8 cellular contexts compared by ENCODE assay signal in the genomic region with DNA sequence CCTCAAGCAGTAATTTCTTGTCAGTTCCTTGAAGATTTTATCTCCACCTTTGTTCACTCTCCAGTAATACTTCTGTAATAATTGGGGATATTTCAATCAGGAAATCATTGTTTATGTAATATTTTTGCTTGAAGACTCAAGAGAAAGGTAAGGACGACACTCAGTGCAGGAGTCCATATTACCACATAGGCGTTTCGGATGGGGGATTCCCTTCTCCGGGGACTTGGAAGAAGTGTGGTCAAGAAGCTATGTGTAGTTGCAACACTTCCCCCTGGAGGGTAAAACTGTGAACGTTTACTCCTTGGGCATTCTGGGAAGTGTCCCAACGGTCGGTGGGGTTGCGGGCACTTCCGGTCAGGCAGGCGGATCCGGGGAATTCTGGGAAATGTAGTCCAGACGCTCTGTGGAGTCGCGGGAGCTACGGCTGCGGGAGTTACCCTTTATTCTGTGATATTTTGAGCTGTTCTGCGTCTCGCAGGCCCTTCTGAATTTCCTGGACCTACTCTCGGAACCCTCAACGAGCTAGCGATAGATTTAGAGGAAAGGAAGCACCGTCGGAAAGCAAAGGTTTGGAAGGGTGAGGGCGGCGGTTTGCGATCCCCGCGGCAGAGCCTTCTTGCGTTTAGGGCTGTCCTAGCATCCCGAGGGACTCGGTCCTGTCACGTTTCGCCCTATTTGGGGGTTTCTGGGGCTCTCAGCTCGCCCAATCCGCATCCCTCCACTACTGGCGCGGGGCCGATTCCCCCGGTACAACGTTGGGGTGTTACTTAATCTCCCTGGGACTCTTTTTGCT. TPM values are rescaled to one million over a fixed set of nuclear protein-coding genes. Genes with fewer than 3 reads are reported as not detected.
A peak's percentile ranks its signal among the peaks of the same experiment; 100 is the strongest.
DNase-seq lines count a peak whose midpoint lies in the region; ATAC-seq and TF ChIP-seq lines count a peak whose summit lies in the region.

A gene (plus strand): TSS at position 395 of the 793 bp plus-strand sequence. CDS start 11,499 bp downstream, outside the sequence.

- POLR2A ChIA-PET in activated CD8-positive, alpha-beta T cell treated with anti-CD3 and anti-CD28 coated beads, Interleukin-2, amount 10 ng/mL, durations not matched to agents 7 days and 5 days (lab: Charles Lee), result interaction anchor here (0.6 to 1.6 kb wide), 2 partner anchors 16 to 121 kb away, joined by 4 to 6 read pairs; a partner anchor contains a TSS

- H3K4me3 Mint-ChIP-seq in CD14-positive monocyte, result peak within 1 kb of the TSS; percentile 97 to 100
- peak within 1 kb of the TSS; percentile 93 for H3K4me3 Mint-ChIP-seq in activated CD8-positive, alpha-beta T cell treated with anti-CD3 and anti-CD28 coated beads, Interleukin-2, amount 10 ng/mL, durations not matched to agents 7 days and 5 days
- peak within 1 kb of the TSS; percentile 97 for H3K4me3 Mint-ChIP-seq in endodermal cell

- H4K8ac ChIP-seq in mesenchymal stem cell (ENCODE audit: low read length), result no peak within 1 kb of the TSS

- H3K27me3 Mint-ChIP-seq in CD14-positive monocyte (ENCODE audit: low read depth in 3 of 3) (peaks cover under 1 to 7% (median 3%) of the 10 kb centered on the region in 3 donors), endodermal cell (ENCODE audit: insufficient read depth) (peaks cover 37% of the 10 kb centered on the region)
- H3K27me3 Mint-ChIP-seq in activated CD8-positive, alpha-beta T cell treated with anti-CD3 and anti-CD28 coated beads, Interleukin-2, amount 10 ng/mL, durations not matched to agents 7 days and 5 days (ENCODE audit: low read depth), result peaks cover 13% of the 10 kb centered on the region

- H3K23ac ChIP-seq in mesenchymal stem cell (ENCODE audit: low read length in 2 of 2), result peak within 1 kb of the TSS in 1 of 2 experiments; percentile 14

- peak within 1 kb of the TSS; percentile 83 for H3K4me2 ChIP-seq in mesenchymal stem cell (ENCODE audit: low read length, poor library complexity, severe bottlenecking)

- H3K36me3 Mint-ChIP-seq in CD14-positive monocyte, result peaks cover 0 to 2% of the 10 kb centered on the region in 2 donors
- peaks cover 17% of the 10 kb centered on the region for H3K36me3 Mint-ChIP-seq in activated CD8-positive, alpha-beta T cell treated with anti-CD3 and anti-CD28 coated beads, Interleukin-2, amount 10 ng/mL, durations not matched to agents 7 days and 5 days (ENCODE audit: low read depth)
- H3K36me3 Mint-ChIP-seq in endodermal cell (ENCODE audit: low read depth), result peaks cover 26% of the 10 kb centered on the region

- H3K4ac ChIP-seq in mesenchymal stem cell (ENCODE audit: low read depth in 1 of 2, low read length in 2 of 2), result peak within 1 kb of the TSS in 1 of 2 experiments; percentile 78

- CTCF ChIA-PET in activated CD8-positive, alpha-beta T cell treated with anti-CD3 and anti-CD28 coated beads, Interleukin-2, amount 10 ng/mL, durations not matched to agents 7 days and 5 days (lab: Charles Lee), result interaction anchor here (1.2 to 1.8 kb wide), 3 partner anchors 16 to 67 kb away, joined by 3 to 6 read pairs (median 5); a partner anchor contains a TSS

- H3K4me1 Mint-ChIP-seq in CD14-positive monocyte, result peaks cover 10% of the 10 kb centered on the region
- H3K4me1 Mint-ChIP-seq in activated CD8-positive, alpha-beta T cell treated with anti-CD3 and anti-CD28 coated beads, Interleukin-2, amount 10 ng/mL, durations not matched to agents 7 days and 5 days (ENCODE audit: low read depth), result peaks cover 11% of the 10 kb centered on the region
- no peaks in the 10 kb centered on the region for H3K4me1 Mint-ChIP-seq in endodermal cell

- H3K4me1 ChIP-seq in endodermal cell (ENCODE audit: control insufficient read depth, insufficient read depth, low read length) (no peaks in the 10 kb centered on the region), mesenchymal stem cell (ENCODE audit: control insufficient read depth, insufficient read depth, low read depth, low read length) (no peaks in the 10 kb centered on the region)

- H3K4me3 ChIP-seq in endodermal cell (ENCODE audit: low read length) (peak within 1 kb of the TSS; percentile 95), mesenchymal stem cell (ENCODE audit: insufficient read depth in 1 of 2, low read depth in 1 of 2, low read length in 2 of 2) (peak within 1 kb of the TSS; percentile 66 to 98)

- H3K27ac ChIP-seq in endodermal cell (ENCODE audit: low read depth, low read length), result no peak within 1 kb of the TSS
- peak within 1 kb of the TSS; percentile 74 for H3K27ac ChIP-seq in mesenchymal stem cell (ENCODE audit: low read length, poor library complexity, severe bottlenecking)

- no peak within 1 kb of the TSS for H2BK120ac ChIP-seq in mesenchymal stem cell (ENCODE audit: low read depth, low read length)

- WGBS in endodermal cell (ENCODE audit: insufficient coverage in 1 of 2, insufficient read length in 1 of 2), 2 experiments, result 1% methylated on average over 35 to 40 of the region's 40 CpGs
- 1% methylated on average over 38 of the region's 40 CpGs for WGBS in mesenchymal stem cell

- H3K18ac ChIP-seq in mesenchymal stem cell (ENCODE audit: low read depth in 1 of 2, low read length in 2 of 2), result peak within 1 kb of the TSS; percentile 31 to 86

- H2BK15ac ChIP-seq in mesenchymal stem cell (ENCODE audit: low read depth, poor library complexity, severe bottlenecking), result no peak within 1 kb of the TSS

- H4K91ac ChIP-seq in mesenchymal stem cell (ENCODE audit: low read length), result no peak within 1 kb of the TSS

- H3K9me3 ChIP-seq in endodermal cell (ENCODE audit: control insufficient read depth, low read length) (peaks cover 7% of the 10 kb centered on the region), mesenchymal stem cell (ENCODE audit: control insufficient read depth, low read length) (peaks cover 19% of the 10 kb centered on the region)

- H2AK5ac ChIP-seq in mesenchymal stem cell (ENCODE audit: low read length, severe bottlenecking), result no peak within 1 kb of the TSS

- H3K27me3 ChIP-seq in endodermal cell (ENCODE audit: control insufficient read depth, insufficient read depth, low read length, poor library complexity, severe bottlenecking), result peaks cover 4% of the 10 kb centered on the region
- H3K27me3 ChIP-seq in mesenchymal stem cell (ENCODE audit: control insufficient read depth in 1 of 2, insufficient read depth in 1 of 2, low read length in 2 of 2), result no peaks in the 10 kb centered on the region

- TF ChIP-seq CTCF in CD14-positive monocyte (IDR thresholded peaks at IDR 0.05) (no peak), endodermal cell (conservative IDR thresholded peaks at IDR 0.05) (peak; percentile 75)

- H3K9me3 Mint-ChIP-seq in CD14-positive monocyte (peaks cover 60 to 88% (median 81%) of the 10 kb centered on the region in 7 donors), endodermal cell (peaks cover 25% of the 10 kb centered on the region)
- peaks cover 36% of the 10 kb centered on the region for H3K9me3 Mint-ChIP-seq in activated CD8-positive, alpha-beta T cell treated with anti-CD3 and anti-CD28 coated beads, Interleukin-2, amount 10 ng/mL, durations not matched to agents 7 days and 5 days (ENCODE audit: insufficient read depth)

- H3K27ac Mint-ChIP-seq in CD14-positive monocyte (peak within 1 kb of the TSS; percentile 72 to 90 (median 86)), endodermal cell (peak within 1 kb of the TSS; percentile 94)
- peak within 1 kb of the TSS; percentile 77 for H3K27ac Mint-ChIP-seq in activated CD8-positive, alpha-beta T cell treated with anti-CD3 and anti-CD28 coated beads, Interleukin-2, amount 10 ng/mL, durations not matched to agents 7 days and 5 days

- DNase-seq in CD14-positive monocyte (ENCODE audit: low spot score) (peak; percentile 83), NCI-H82 (lab: John Stamatoyannopoulos, UW) (peak; percentile 98), endodermal cell (peak; percentile 96), mesenchymal stem cell (peak; percentile 99)
- DNase-seq in activated CD8-positive, alpha-beta T cell treated with anti-CD3 and anti-CD28 coated beads, Interleukin-2, amount 10 ng/mL, durations not matched to agents 7 days and 5 days, result peak; percentile 77
- DNase-seq in stimulated activated CD8-positive, alpha-beta memory T cell treated with anti-CD3 and anti-CD28 coated beads, Interleukin-12 subunit alpha, Interleukin-12 subunit beta, amount 100 ng/mL, for 1 hour (ENCODE audit: low read depth), result peak; percentile 36

- peak within 1 kb of the TSS; percentile 93 for H2AFZ ChIP-seq in mesenchymal stem cell (ENCODE audit: low read depth, low read length)

- peaks cover 16% of the 10 kb centered on the region for H3K79me1 ChIP-seq in mesenchymal stem cell (replicated peaks; ENCODE audit: low read length, poor library complexity, severe bottlenecking)

- intact Hi-C loops in CD14-positive monocyte (cut with micrococcal nuclease), result loop anchor here in 1 of 2 donors (5.0 kb wide), 1 partner anchor 49 kb away; no protein-coding TSS in a partner anchor

- H3K36me3 ChIP-seq in endodermal cell (ENCODE audit: control insufficient read depth, insufficient read depth, low read length) (no peaks in the 10 kb centered on the region), mesenchymal stem cell (ENCODE audit: control insufficient read depth in 1 of 2, insufficient read depth in 2 of 2, low read depth in 1 of 2, low read length in 2 of 2) (peaks cover 0 to 5% of the 10 kb centered on the region in 2 experiments)

- H2BK12ac ChIP-seq in mesenchymal stem cell (ENCODE audit: low read length in 2 of 2), result peak within 1 kb of the TSS in 1 of 2 experiments; percentile 24

- H3K9ac ChIP-seq in endodermal cell (ENCODE audit: extremely low read depth, low read length, poor library complexity, severe bottlenecking) (peak within 1 kb of the TSS; percentile 47), mesenchymal stem cell (ENCODE audit: low read length) (peak within 1 kb of the TSS; percentile 95)

- ATAC-seq in GM19351 (IDR thresholded peaks at IDR 0.05; ENCODE audit: unreplicated experiment), result peak; percentile 78
- ATAC-seq in HG03520 (IDR thresholded peaks at IDR 0.05; ENCODE audit: unreplicated experiment), result peak; percentile 68
- ATAC-seq in activated CD8-positive, alpha-beta T cell treated with anti-CD3 and anti-CD28 coated beads, Interleukin-2, amount 10 ng/mL, durations not matched to agents 7 days and 5 days, result peak; percentile 91

- H3K14ac ChIP-seq in mesenchymal stem cell (ENCODE audit: low read length in 2 of 2), result peak within 1 kb of the TSS in 1 of 2 experiments; percentile 44

- H2BK5ac ChIP-seq in mesenchymal stem cell (ENCODE audit: low read depth, low read length, poor library complexity, severe bottlenecking), result no peak within 1 kb of the TSS

RNA-seq across cellular contexts. Expression of the gene that starts here (rescaled TPM):
- under 1 TPM in 1 of 2 donors, not detected in 1; 0.13 TPM for polyA plus RNA-seq in CD14-positive monocyte
- 1 to 10 TPM; 1.9 TPM for total RNA-seq in activated CD8-positive, alpha-beta T cell treated with anti-CD3 and anti-CD28 coated beads, Interleukin-2, amount 10 ng/mL, durations not matched to agents 7 days and 5 days
- total RNA-seq in endodermal cell, result 10 to 100 TPM; 11.5 to 11.8 TPM
- polyA plus RNA-seq in endodermal cell (2013, experiment 1 of 2), result 4.7 TPM
- polyA plus RNA-seq in endodermal cell (2013, experiment 2 of 2), result 5.0 TPM
- polyA plus RNA-seq in mesenchymal stem cell (2013, experiment 1 of 2), result 2.2 TPM
- polyA plus RNA-seq in mesenchymal stem cell (2013, experiment 2 of 2), result 2.0 TPM

Comparison
In these comparisons a context has a peak if more than half of its experiments do, and no peak if none do; other contexts are left out.
1. RNA of the gene that starts here (total RNA-seq): 11.5 to 11.8 TPM in endodermal cell; 1.9 TPM in activated CD8-positive, alpha-beta T cell treated with anti-CD3 and anti-CD28 coated beads, Interleukin-2, amount 10 ng/mL, durations not matched to agents 7 days and 5 days; every median in the first group is over 4 times any median in the second.
2. Peak in DNase-seq in CD14-positive monocyte; RNA of the gene not detected or under 1 TPM.
3. DNase-seq: peak in every context shown above with its lines; median percentile 99 in mesenchymal stem cell; 98 in NCI-H82; 96 in endodermal cell; 83 in CD14-positive monocyte; 77 in activated CD8-positive, alpha-beta T cell treated with anti-CD3 and anti-CD28 coated beads, Interleukin-2, amount 10 ng/mL, durations not matched to agents 7 days and 5 days; 36 in stimulated activated CD8-positive, alpha-beta memory T cell treated with anti-CD3 and anti-CD28 coated beads, Interleukin-12 subunit alpha, Interleukin-12 subunit beta, amount 100 ng/mL, for 1 hour.
4. Peak in every context shown above with its lines, with median percentiles within 50 percentile points of each other: H3K27ac Mint-ChIP-seq, H3K4me3 Mint-ChIP-seq and ATAC-seq.